9 cellular contexts compared by ENCODE assay signal in genomic region chr2:32553829-32554432, GRCh38.
A peak's percentile ranks its signal among the peaks of the same experiment; 100 is the strongest.
DNase-seq lines count a peak whose midpoint lies in the region; ATAC-seq and TF ChIP-seq lines count a peak whose summit lies in the region.
"Had no signal": no experiment of that assay in that cellular context is flagged by ENCODE, and none has a peak within 500 bp of the region (broad histone marks: within the 10 kb centered on the region; RNA-seq: fewer than 3 reads in every experiment).

No MANE protein-coding gene starts in this region.

- no peak overlapping the region for H3K4me3 Mint-ChIP-seq in effector memory CD8-positive, alpha-beta T cell
- H3K4me3 Mint-ChIP-seq: activated naive CD4-positive, alpha-beta T cell treated with anti-CD3 and anti-CD28 coated beads, Interleukin-2, amount 50 U/mL, for 24 hours had no signal

- H3F3A ChIP-seq in PC-3 (ENCODE audit: low read length, unreplicated experiment), result no peaks in the 10 kb centered on the region

- H3K27ac Mint-ChIP-seq in effector memory CD8-positive, alpha-beta T cell, result no peak overlapping the region
- H3K27ac Mint-ChIP-seq: activated naive CD4-positive, alpha-beta T cell treated with anti-CD3 and anti-CD28 coated beads, Interleukin-2, amount 50 U/mL, for 24 hours had no signal

- no peaks in the 10 kb centered on the region for H3K27me3 Mint-ChIP-seq in effector memory CD8-positive, alpha-beta T cell
- H3K27me3 Mint-ChIP-seq: activated naive CD4-positive, alpha-beta T cell treated with anti-CD3 and anti-CD28 coated beads, Interleukin-2, amount 50 U/mL, for 24 hours had no signal

- no peak overlapping the region for H3K4me3 ChIP-seq in PC-3 (ENCODE audit: low read length)
- no peak overlapping the region for H3K4me3 ChIP-seq in mucosa of descending colon
- no peak overlapping the region for H3K4me3 ChIP-seq in effector memory CD4-positive, alpha-beta T cell (ENCODE audit: insufficient read depth, low read depth, low read length, poor library complexity, severe bottlenecking)

- H3K36me3 ChIP-seq in PC-3 (ENCODE audit: low read depth, low read length) (peaks cover 7% of the 10 kb centered on the region), mucosa of descending colon (ENCODE audit: low read depth) (no peaks in the 10 kb centered on the region)
- H3K36me3 ChIP-seq in effector memory CD4-positive, alpha-beta T cell (ENCODE audit: control insufficient read depth, insufficient read depth, low read length), result peaks cover 8% of the 10 kb centered on the region

- no peak overlapping the region for H2AFZ ChIP-seq in PC-3 (ENCODE audit: low read length)

- H3K27ac ChIP-seq in PC-3 (ENCODE audit: low read length), result no peak overlapping the region
- H3K27ac ChIP-seq in effector memory CD4-positive, alpha-beta T cell (ENCODE audit: insufficient read depth, low read length, poor library complexity, severe bottlenecking), result no peak overlapping the region

- TF ChIP-seq CTCF in PC-3 (conservative IDR thresholded peaks at IDR 0.05; ENCODE audit: low read depth, low read length) (peak; percentile 83), mucosa of descending colon (IDR thresholded peaks at IDR 0.05) (peak; percentile 24)

- H3K4me1 ChIP-seq in PC-3 (ENCODE audit: insufficient read depth, low read length) (no peaks in the 10 kb centered on the region), mucosa of descending colon (ENCODE audit: low read depth) (no peaks in the 10 kb centered on the region)
- no peaks in the 10 kb centered on the region for H3K4me1 ChIP-seq in effector memory CD4-positive, alpha-beta T cell (ENCODE audit: control insufficient read depth, insufficient read depth, low read length, poor library complexity, severe bottlenecking)

- H3K36me3 Mint-ChIP-seq in effector memory CD8-positive, alpha-beta T cell (ENCODE audit: insufficient read depth), result peaks cover 28% of the 10 kb centered on the region

- DNase-seq in DMS53 treated with DMSO at 0.1 percent for 48 hours (lab: John Stamatoyannopoulos, UW; ENCODE audit: unreplicated experiment) (peak; percentile 10), PC-3 (peak; percentile 54), mucosa of descending colon (peak in 1 of 3 donors; percentile 38), cortex of kidney (lab: John Stamatoyannopoulos, UW) (no peak)
- no peak for DNase-seq in effector memory CD8-positive, alpha-beta T cell
- no peak for DNase-seq in effector memory CD4-positive, alpha-beta T cell

- H3K9me3 Mint-ChIP-seq in effector memory CD8-positive, alpha-beta T cell, result no peaks in the 10 kb centered on the region
- H3K9me3 Mint-ChIP-seq: activated naive CD4-positive, alpha-beta T cell treated with anti-CD3 and anti-CD28 coated beads, Interleukin-2, amount 50 U/mL, for 24 hours had no signal

- POLR2A ChIA-PET in PC-3 (lab: Charles Lee; ENCODE audit: unreplicated experiment), result no interaction called here

- ATAC-seq in GM19351 (IDR thresholded peaks at IDR 0.05; ENCODE audit: unreplicated experiment), result peak; percentile 91
- ATAC-seq in HG03442 (IDR thresholded peaks at IDR 0.05; ENCODE audit: unreplicated experiment), result peak; percentile 81
- peak; percentile 77 for ATAC-seq in PC-3
- peak; percentile 65 for ATAC-seq in effector memory CD8-positive, alpha-beta T cell (replicated peaks)
- ATAC-seq in mucosa of descending colon, result peak; percentile 49

- H3K9ac ChIP-seq in PC-3 (ENCODE audit: low read length), result no peak overlapping the region

- no peaks in the 10 kb centered on the region for H3K9me2 ChIP-seq in PC-3 (replicated peaks; ENCODE audit: low read length)

- no peak overlapping the region for H3K4me2 ChIP-seq in PC-3 (ENCODE audit: low read length)

- intact Hi-C loops in PC-3 (cut with micrococcal nuclease), result loop anchor here (1.0 to 5.0 kb wide), 2 partner anchors 393 to 479 kb away; partner anchors contain the start of gene LTBP1
- intact Hi-C loops in mucosa of descending colon (cut with DNase I, micrococcal nuclease), result no loop called here

- no peaks in the 10 kb centered on the region for H3K79me2 ChIP-seq in PC-3 (ENCODE audit: low read length)

- H3K27me3 ChIP-seq in PC-3 (ENCODE audit: low read length), result no peaks in the 10 kb centered on the region
- no peaks in the 10 kb centered on the region for H3K27me3 ChIP-seq in effector memory CD4-positive, alpha-beta T cell (replicated peaks; ENCODE audit: control insufficient read depth, insufficient read depth, low read length, poor library complexity, severe bottlenecking)

- CTCF ChIA-PET in PC-3 (lab: Charles Lee), result no interaction called here

- H4K20me1 ChIP-seq in PC-3 (ENCODE audit: low read length), result no peaks in the 10 kb centered on the region

- BruUV-seq in PC-3 (replicated peaks; lab: Mats Ljungman, UMichigan), result no TSS peak

- H3K4me1 Mint-ChIP-seq in effector memory CD8-positive, alpha-beta T cell (ENCODE audit: low read depth in 2 of 2), result peaks cover 0 to 3% of the 10 kb centered on the region in 2 donors
- H3K4me1 Mint-ChIP-seq: activated naive CD4-positive, alpha-beta T cell treated with anti-CD3 and anti-CD28 coated beads, Interleukin-2, amount 50 U/mL, for 24 hours had no signal

- H3K9me3 ChIP-seq in PC-3 (ENCODE audit: low read length), result no peaks in the 10 kb centered on the region
- H3K9me3 ChIP-seq in mucosa of descending colon, result no peaks in the 10 kb centered on the region
- no peaks in the 10 kb centered on the region for H3K9me3 ChIP-seq in effector memory CD4-positive, alpha-beta T cell (ENCODE audit: control insufficient read depth, low read length)

Comparison
In these comparisons a context has a peak if more than half of its experiments do, and no peak if none do; other contexts are left out.
1. DNase-seq: peak in DMS53 treated with DMSO at 0.1 percent for 48 hours (single experiment) and PC-3 (single experiment); none in effector memory CD8-positive, alpha-beta T cell (0 of 3), effector memory CD4-positive, alpha-beta T cell (0 of 3) and cortex of kidney (single experiment).
2. Peak in every context shown above with its lines, with median percentiles within 50 percentile points of each other: ATAC-seq.